15 cellular contexts compared by ENCODE assay signal in the genomic region with DNA sequence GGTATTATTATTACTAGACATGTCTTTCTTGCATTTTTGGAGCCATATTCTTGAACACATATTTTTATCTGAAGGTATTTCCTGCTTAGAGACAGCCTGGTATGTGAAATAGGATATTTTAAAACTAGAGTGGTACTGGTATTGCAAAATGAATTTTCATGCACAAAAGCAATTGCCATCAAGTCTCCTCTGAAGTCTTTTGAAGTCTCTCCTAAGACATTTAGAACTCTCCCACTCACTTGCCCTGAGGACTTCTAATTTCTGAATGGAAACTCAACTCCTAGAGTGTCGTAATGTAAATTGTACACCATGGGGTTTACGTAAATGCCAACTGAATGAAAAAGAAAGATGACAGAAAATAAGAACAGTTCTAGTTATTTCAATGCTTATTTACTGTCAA.
DNase-seq lines count a peak whose midpoint lies in the region; ATAC-seq and TF ChIP-seq lines count a peak whose summit lies in the region.
"Had no signal": no experiment of that assay in that cellular context is flagged by ENCODE, and none has a peak within 500 bp of the region (broad histone marks: within the 10 kb centered on the region; RNA-seq: fewer than 3 reads in every experiment).

No MANE protein-coding gene starts in this region.

- no peak overlapping the region for H2BK120ac ChIP-seq in trophoblast cell (ENCODE audit: insufficient read depth, low read length, poor library complexity)

- no peak for ATAC-seq in HG03442 (IDR thresholded peaks at IDR 0.05; ENCODE audit: unreplicated experiment)

- H3K18ac ChIP-seq in trophoblast cell (ENCODE audit: low read length) = no peak overlapping the region

- H3K9ac ChIP-seq in trophoblast cell (ENCODE audit: low read length) = no peak overlapping the region
- H3K9ac ChIP-seq: BLaER1 had no signal

- H4K12ac ChIP-seq in trophoblast cell (ENCODE audit: low read depth, low read length) = no peak overlapping the region

- no peak overlapping the region for H2BK5ac ChIP-seq in trophoblast cell (ENCODE audit: low read depth, low read length, poor library complexity)

- no peak overlapping the region for H3K4ac ChIP-seq in trophoblast cell (ENCODE audit: low read depth, low read length)

- no peaks in the 10 kb centered on the region for H3K4me1 ChIP-seq in trophoblast cell (ENCODE audit: control insufficient read depth in 1 of 2, insufficient read depth in 2 of 2, low read length in 2 of 2)
- H3K4me1 ChIP-seq: HAP-1 had no signal

- no peak overlapping the region for H2AK5ac ChIP-seq in trophoblast cell (ENCODE audit: low read length)

- H3K9me3 ChIP-seq in trophoblast cell (ENCODE audit: insufficient read depth, low read depth, low read length) = peaks cover 7% of the 10 kb centered on the region

- H3K23ac ChIP-seq in trophoblast cell (ENCODE audit: low read length) = no peak overlapping the region

- H4K8ac ChIP-seq in trophoblast cell (ENCODE audit: low read depth, low read length) = no peak overlapping the region

- no peaks in the 10 kb centered on the region for H3K79me2 ChIP-seq in trophoblast cell (ENCODE audit: control insufficient read depth, insufficient read depth, low read length, poor library complexity)

- no peak overlapping the region for H3K4me3 ChIP-seq in choroid plexus epithelial cell (ENCODE audit: low read depth, low read length)
- H3K4me3 ChIP-seq in trophoblast cell (ENCODE audit: low read depth, low read length) = no peak overlapping the region
- H3K4me3 ChIP-seq: BLaER1, HAP-1 had no signal

- no peaks in the 10 kb centered on the region for H3K36me3 ChIP-seq in trophoblast cell (ENCODE audit: control insufficient read depth in 1 of 2, insufficient read depth in 2 of 2, low read length in 2 of 2)
- H3K36me3 ChIP-seq: BLaER1, HAP-1 had no signal

- TF ChIP-seq CTCF in choroid plexus epithelial cell (conservative IDR thresholded peaks at IDR 0.05; ENCODE audit: low read depth, low read length) = no peak

- H4K91ac ChIP-seq in trophoblast cell (ENCODE audit: low read depth, low read length) = no peak overlapping the region

- WGBS in trophoblast cell (ENCODE audit: extremely low coverage, insufficient coverage, insufficient read length) = no CpG with 5 or more reads among the region's 2 CpGs

- no peaks in the 10 kb centered on the region for H3K27me3 ChIP-seq in trophoblast cell (ENCODE audit: insufficient read depth, low read length)
- H3K27me3 ChIP-seq: BLaER1 had no signal

- no peaks in the 10 kb centered on the region for H3K79me1 ChIP-seq in trophoblast cell (ENCODE audit: low read length)

- H3K14ac ChIP-seq in trophoblast cell (ENCODE audit: low read length) = no peak overlapping the region

- no peak overlapping the region for H2BK12ac ChIP-seq in trophoblast cell (ENCODE audit: low read length)

- H3K4me2 ChIP-seq in trophoblast cell (ENCODE audit: low read length) = no peak overlapping the region
- H3K4me2 ChIP-seq: BLaER1 had no signal

- DNase-seq in choroid plexus epithelial cell (ENCODE audit: low read depth) = peak; percentile 26
- peak; percentile 23 to 76 for DNase-seq in trophoblast cell
- DNase-seq in NCI-H1694 treated with DMSO at 0.1 percent for 48 hours (lab: John Stamatoyannopoulos, UW) = no peak
- DNase-seq in stimulated activated CD8-positive, alpha-beta memory T cell treated with anti-CD3 and anti-CD28 coated beads, Interleukin-4, amount 100 ng/mL, for 48 hours = no peak
- DNase-seq: CD4-positive, alpha-beta T cell; CD8-positive, alpha-beta memory T cell; DMS53; DMS79 treated with DMSO at 0.1 percent for 48 hours; GF-D8; GOT3; HFFc6 had no signal

- no peak overlapping the region for H3K27ac ChIP-seq in trophoblast cell (ENCODE audit: low read depth, low read length)
- H3K27ac ChIP-seq: BLaER1 had no signal

- no peak overlapping the region for H2AFZ ChIP-seq in trophoblast cell (ENCODE audit: insufficient read depth, low read length, poor library complexity)

TF ChIP-seq in PFSK-1, 5 proteins besides CTCF, POLR2A, EP300 and RAD21:
- peak; percentile 21; the same call in 1 of the 2 replicates for TF ChIP-seq TAF1 (IDR thresholded peaks at IDR 0.05; ENCODE audit: borderline replicate concordance, insufficient read depth, low read length)
- TF ChIP-seq SIN3A (IDR thresholded peaks at IDR 0.05; ENCODE audit: borderline replicate concordance, insufficient read depth, low read length) = no peak
TF ChIP-seq in PFSK-1: peak in this region for 1.

Comparison
In these comparisons a context has a peak if more than half of its experiments do, and no peak if none do; other contexts are left out.
1. DNase-seq: peak in choroid plexus epithelial cell (single experiment) and trophoblast cell (2 of 2); none in NCI-H1694 treated with DMSO at 0.1 percent for 48 hours (single experiment) and stimulated activated CD8-positive, alpha-beta memory T cell treated with anti-CD3 and anti-CD28 coated beads, Interleukin-4, amount 100 ng/mL, for 48 hours (single experiment).